ENCODE assay signal across 8 cellular contexts in the genomic region with DNA sequence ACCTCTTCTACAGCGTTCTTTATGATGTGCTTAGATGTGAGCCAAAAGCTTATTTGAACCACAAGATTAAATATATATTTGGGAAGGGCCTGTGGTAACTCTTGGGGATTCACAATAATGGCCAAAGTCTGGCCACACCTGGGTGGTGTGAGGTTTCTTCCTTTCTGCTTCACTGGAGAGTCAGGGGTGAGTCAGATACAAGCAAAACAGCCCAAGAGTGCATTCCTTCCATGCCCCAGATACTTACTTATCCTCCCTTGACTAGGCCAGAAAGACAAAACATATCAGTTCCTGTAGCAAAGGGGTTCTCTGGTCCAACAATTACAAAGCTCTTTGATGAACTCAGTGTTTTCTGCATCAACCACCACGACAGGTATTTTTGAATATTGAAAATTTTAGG. TPM values are rescaled to one million over a fixed set of nuclear protein-coding genes. Genes with fewer than 3 reads are reported as not detected.
A peak's percentile ranks its signal among the peaks of the same experiment; 100 is the strongest.
DNase-seq lines count a peak whose midpoint lies in the region; ATAC-seq and TF ChIP-seq lines count a peak whose summit lies in the region.
"Had no signal": no experiment of that assay in that cellular context is flagged by ENCODE, and none has a peak within 500 bp of the region (broad histone marks: within the 10 kb centered on the region; RNA-seq: fewer than 3 reads in every experiment).

No MANE protein-coding gene starts in this region.

- H3K4me1 Mint-ChIP-seq in activated CD4-positive, alpha-beta memory T cell treated with anti-CD3 and anti-CD28 coated beads for 36 hours (ENCODE audit: low read depth), result peaks cover 57% of the 10 kb centered on the region
- peaks cover 23 to 58% of the 10 kb centered on the region in 2 donors for H3K4me1 Mint-ChIP-seq in natural killer cell treated with Interleukin-12 subunit alpha and Interleukin-12 subunit beta and Interleukin-15 and Interleukin-18, amount 100 ng/mL, for 72 hours (ENCODE audit: low read depth in 2 of 2)

- no peaks in the 10 kb centered on the region for H3K36me3 ChIP-seq in testis (ENCODE audit: low read depth, missing control alignments)

- no peak overlapping the region for H3K27ac ChIP-seq in testis

- H3K4me3 ChIP-seq in testis, result no peak overlapping the region

- ATAC-seq in GM18868 (IDR thresholded peaks at IDR 0.05; ENCODE audit: unreplicated experiment) (peak; percentile 75), HG02852 (IDR thresholded peaks at IDR 0.05; ENCODE audit: unreplicated experiment) (peak; percentile 73)
- no peak for ATAC-seq in natural killer cell treated with Interleukin-12 subunit alpha and Interleukin-12 subunit beta and Interleukin-15 and Interleukin-18, amount 100 ng/mL, for 72 hours

- peak overlapping the region; percentile 86 for H3K4me3 Mint-ChIP-seq in activated CD4-positive, alpha-beta memory T cell treated with anti-CD3 and anti-CD28 coated beads for 36 hours
- H3K4me3 Mint-ChIP-seq in natural killer cell treated with Interleukin-12 subunit alpha and Interleukin-12 subunit beta and Interleukin-15 and Interleukin-18, amount 100 ng/mL, for 72 hours, result peak overlapping the region; percentile 82

- WGBS in testis, 2 donors, result 90 to 96% methylated on average over 2 of the region's 2 CpGs

- H3K4me1 ChIP-seq in testis, result no peaks in the 10 kb centered on the region

- POLR2A ChIA-PET in activated CD4-positive, alpha-beta memory T cell treated with anti-CD3 and anti-CD28 coated beads for 36 hours (lab: Charles Lee), result interaction anchor here (0.7 to 7.6 kb wide), 9 partner anchors 10 to 780 kb away, joined by 3 to 161 read pairs (median 52); no protein-coding TSS in a partner anchor

- no peak for DNase-seq in activated CD4-positive, alpha-beta memory T cell treated with anti-CD3 and anti-CD28 coated beads for 36 hours
- DNase-seq in natural killer cell treated with Interleukin-12 subunit alpha and Interleukin-12 subunit beta and Interleukin-15 and Interleukin-18, amount 100 ng/mL, for 72 hours (ENCODE audit: low spot score), result no peak
- DNase-seq in NCI-H524 (lab: John Stamatoyannopoulos, UW) (no peak), NCI-H2107 (lab: John Stamatoyannopoulos, UW) (no peak), testis (no peak)

- intact Hi-C loops in activated CD4-positive, alpha-beta memory T cell treated with anti-CD3 and anti-CD28 coated beads for 36 hours (cut with micrococcal nuclease), result no loop called here
- intact Hi-C loops in testis (cut with DNase I; ENCODE audit: low total_unique reads), result no loop called here

- H3K27ac Mint-ChIP-seq in activated CD4-positive, alpha-beta memory T cell treated with anti-CD3 and anti-CD28 coated beads for 36 hours, result peak overlapping the region; percentile 97
- peak overlapping the region; percentile 82 to 88 for H3K27ac Mint-ChIP-seq in natural killer cell treated with Interleukin-12 subunit alpha and Interleukin-12 subunit beta and Interleukin-15 and Interleukin-18, amount 100 ng/mL, for 72 hours

- H3K27me3 ChIP-seq in testis, result no peaks in the 10 kb centered on the region

- no peak for TF ChIP-seq CTCF in testis (IDR thresholded peaks at IDR 0.05)

- H3K9me3 Mint-ChIP-seq in activated CD4-positive, alpha-beta memory T cell treated with anti-CD3 and anti-CD28 coated beads for 36 hours, result no peaks in the 10 kb centered on the region
- H3K9me3 Mint-ChIP-seq in natural killer cell treated with Interleukin-12 subunit alpha and Interleukin-12 subunit beta and Interleukin-15 and Interleukin-18, amount 100 ng/mL, for 72 hours, result no peaks in the 10 kb centered on the region

- H3K36me3 Mint-ChIP-seq in activated CD4-positive, alpha-beta memory T cell treated with anti-CD3 and anti-CD28 coated beads for 36 hours, result peaks cover 67% of the 10 kb centered on the region
- peaks cover 50% of the 10 kb centered on the region for H3K36me3 Mint-ChIP-seq in natural killer cell treated with Interleukin-12 subunit alpha and Interleukin-12 subunit beta and Interleukin-15 and Interleukin-18, amount 100 ng/mL, for 72 hours

- CTCF ChIA-PET in activated CD4-positive, alpha-beta memory T cell treated with anti-CD3 and anti-CD28 coated beads for 36 hours (lab: Charles Lee), result interaction anchor here (1.0 to 3.3 kb wide), 13 partner anchors 10 to 371 kb away, joined by 3 to 80 read pairs (median 6); no protein-coding TSS in a partner anchor

- peaks cover 2% of the 10 kb centered on the region for H3K27me3 Mint-ChIP-seq in activated CD4-positive, alpha-beta memory T cell treated with anti-CD3 and anti-CD28 coated beads for 36 hours
- H3K27me3 Mint-ChIP-seq in natural killer cell treated with Interleukin-12 subunit alpha and Interleukin-12 subunit beta and Interleukin-15 and Interleukin-18, amount 100 ng/mL, for 72 hours, result no peaks in the 10 kb centered on the region

- H3K9me3 ChIP-seq in testis, result no peaks in the 10 kb centered on the region

- TF ChIP-seq POLR2A in testis (IDR thresholded peaks at IDR 0.05), result no peak

RNA-seq across cellular contexts. Expression of gene ZBED2, which starts 0.9 kb away (rescaled TPM):
- 100 to 1,000 TPM; 609 to 610 TPM for total RNA-seq in activated CD4-positive, alpha-beta memory T cell treated with anti-CD3 and anti-CD28 coated beads for 36 hours
- total RNA-seq in natural killer cell treated with Interleukin-12 subunit alpha and Interleukin-12 subunit beta and Interleukin-15 and Interleukin-18, amount 100 ng/mL, for 72 hours, result 10 to 100 TPM in 1 of 2 donors, 1 to 10 TPM in 1; 5.7 to 70.2 TPM
- total RNA-seq in testis, result not detected
- 2.0 TPM for polyA plus RNA-seq in testis (ENCODE audit: insufficient read depth, low read depth, low replicate concordance)
- total RNA-seq: skeletal muscle tissue had no signal

RNA-seq across cellular contexts. Expression of gene CD96, which starts 52.2 kb away (rescaled TPM):
- total RNA-seq in activated CD4-positive, alpha-beta memory T cell treated with anti-CD3 and anti-CD28 coated beads for 36 hours, result 10 to 100 TPM; 37.9 to 39.0 TPM
- 100 to 1,000 TPM; 152 to 168 TPM for total RNA-seq in natural killer cell treated with Interleukin-12 subunit alpha and Interleukin-12 subunit beta and Interleukin-15 and Interleukin-18, amount 100 ng/mL, for 72 hours
- total RNA-seq in testis, result under 1 TPM; 0.16 to 0.99 TPM
- polyA plus RNA-seq in testis (ENCODE audit: insufficient read depth, low read depth, low replicate concordance), result 1.5 TPM

Comparison
In these comparisons a context has a peak if more than half of its experiments do, and no peak if none do; other contexts are left out.
1. ATAC-seq: peak in GM18868 (single experiment) and HG02852 (single experiment); none in natural killer cell treated with Interleukin-12 subunit alpha and Interleukin-12 subunit beta and Interleukin-15 and Interleukin-18, amount 100 ng/mL, for 72 hours (0 of 2).
2. RNA of gene ZBED2, which starts 0.9 kb away (total RNA-seq): 609 to 610 TPM in activated CD4-positive, alpha-beta memory T cell treated with anti-CD3 and anti-CD28 coated beads for 36 hours; 5.7 to 70.2 TPM in natural killer cell treated with Interleukin-12 subunit alpha and Interleukin-12 subunit beta and Interleukin-15 and Interleukin-18, amount 100 ng/mL, for 72 hours and not detected in testis; every median in the first group is over 4 times any median in the second.
3. RNA of gene CD96, which starts 52.2 kb away (total RNA-seq): 152 to 168 TPM in natural killer cell treated with Interleukin-12 subunit alpha and Interleukin-12 subunit beta and Interleukin-15 and Interleukin-18, amount 100 ng/mL, for 72 hours and 37.9 to 39.0 TPM in activated CD4-positive, alpha-beta memory T cell treated with anti-CD3 and anti-CD28 coated beads for 36 hours; 0.16 to 0.99 TPM in testis; every median in the first group is over 10 times any median in the second.